In genomic region chr14:22481546-22481945, GRCh38 we compare ENCODE assay signal across 12 cellular contexts.
DNase-seq lines count a peak whose midpoint lies in the region; ATAC-seq and TF ChIP-seq lines count a peak whose summit lies in the region.
"Had no signal": no experiment of that assay in that cellular context is flagged by ENCODE, and none has a peak within 500 bp of the region (broad histone marks: within the 10 kb centered on the region; RNA-seq: fewer than 3 reads in every experiment).

No MANE protein-coding gene starts in this region.

- peaks cover 64% of the 10 kb centered on the region for H3K4me1 ChIP-seq in BLaER1
- H3K4me1 ChIP-seq in DOHH2 (ENCODE audit: control insufficient read depth, low read length) = peaks cover 100% of the 10 kb centered on the region

- H3K27ac ChIP-seq in BLaER1 = peak overlapping the region; percentile 92
- H3K27ac ChIP-seq in DOHH2 (ENCODE audit: low read depth, low read length) = peak overlapping the region; percentile 92
- H3K27ac ChIP-seq in dorsolateral prefrontal cortex = no peak overlapping the region
- H3K27ac ChIP-seq: cardiac muscle cell, SJSA1 had no signal

- peaks cover 64% of the 10 kb centered on the region for H3F3A ChIP-seq in DOHH2 (ENCODE audit: control insufficient read depth, insufficient read depth)

- peak overlapping the region; percentile 71 for H3K4me3 ChIP-seq in BLaER1
- peak overlapping the region; percentile 69 for H3K4me3 ChIP-seq in DOHH2 (ENCODE audit: low read length)
- H3K4me3 ChIP-seq in dorsolateral prefrontal cortex = no peak overlapping the region
- H3K4me3 ChIP-seq: cardiac muscle cell, SJSA1 had no signal

- H3K27ac Mint-ChIP-seq in activated CD8-positive, alpha-beta T cell treated with anti-CD3 and anti-CD28 coated beads for 36 hours = peak overlapping the region; percentile 86
- peak overlapping the region; percentile 80 to 89 for H3K27ac Mint-ChIP-seq in natural killer cell

- peaks cover 37% of the 10 kb centered on the region for H3K79me2 ChIP-seq in DOHH2 (ENCODE audit: control insufficient read depth, low read length)

- H3K4me2 ChIP-seq in BLaER1 = peak overlapping the region; percentile 79
- peak overlapping the region; percentile 69 for H3K4me2 ChIP-seq in DOHH2 (ENCODE audit: low read length)

- no peaks in the 10 kb centered on the region for H3K9me3 Mint-ChIP-seq in activated CD8-positive, alpha-beta T cell treated with anti-CD3 and anti-CD28 coated beads for 36 hours
- H3K9me3 Mint-ChIP-seq in natural killer cell = no peaks in the 10 kb centered on the region

- intact Hi-C loops in activated CD8-positive, alpha-beta T cell treated with anti-CD3 and anti-CD28 coated beads for 36 hours (cut with micrococcal nuclease) = no loop called here
- intact Hi-C loops in natural killer cell (cut with micrococcal nuclease) = loop anchor here (5.0 kb wide), 1 partner anchor 34 kb away; no protein-coding TSS in a partner anchor
- intact Hi-C loops in dorsolateral prefrontal cortex (cut with DNase I) = no loop called here

- H3K9me3 ChIP-seq in BLaER1 = no peaks in the 10 kb centered on the region
- H3K9me3 ChIP-seq in DOHH2 (ENCODE audit: control insufficient read depth, insufficient read depth, low read length) = no peaks in the 10 kb centered on the region
- H3K9me3 ChIP-seq: SJSA1 had no signal

- TF ChIP-seq POLR2A in erythroblast (IDR thresholded peaks at IDR 0.05; ENCODE audit: low read length) = no peak

- H3K27me3 ChIP-seq in BLaER1 (no peaks in the 10 kb centered on the region), DOHH2 (ENCODE audit: control insufficient read depth, low read length) (no peaks in the 10 kb centered on the region), dorsolateral prefrontal cortex (peaks cover 0 to 50% (median 9%) of the 10 kb centered on the region in 45 donors)
- H3K27me3 ChIP-seq: SJSA1 had no signal

- H3K9me2 ChIP-seq in DOHH2 (replicated peaks; ENCODE audit: control insufficient read depth, low read length) = no peaks in the 10 kb centered on the region

- no peak for ATAC-seq in activated CD8-positive, alpha-beta T cell treated with anti-CD3 and anti-CD28 coated beads for 36 hours
- ATAC-seq in natural killer cell = no peak
- ATAC-seq: HCT116 had no signal

- peaks cover 28% of the 10 kb centered on the region for H4K20me1 ChIP-seq in BLaER1
- no peaks in the 10 kb centered on the region for H4K20me1 ChIP-seq in DOHH2 (ENCODE audit: control insufficient read depth, insufficient read depth, low read depth, low read length)

- H3K4me3 Mint-ChIP-seq in activated CD8-positive, alpha-beta T cell treated with anti-CD3 and anti-CD28 coated beads for 36 hours = peak overlapping the region; percentile 70
- H3K4me3 Mint-ChIP-seq in natural killer cell = peak overlapping the region; percentile 87

- POLR2A ChIA-PET in activated CD8-positive, alpha-beta T cell treated with anti-CD3 and anti-CD28 coated beads for 36 hours (lab: Charles Lee) = interaction anchor here (0.6 to 3.5 kb wide), 4 partner anchors 20 to 254 kb away, joined by 3 to 22 read pairs (median 8); no protein-coding TSS in a partner anchor

- H3K36me3 Mint-ChIP-seq in activated CD8-positive, alpha-beta T cell treated with anti-CD3 and anti-CD28 coated beads for 36 hours (ENCODE audit: low read depth) = peaks cover 24% of the 10 kb centered on the region
- peaks cover 15% of the 10 kb centered on the region for H3K36me3 Mint-ChIP-seq in natural killer cell

- peaks cover 19% of the 10 kb centered on the region for H3K36me3 ChIP-seq in BLaER1
- no peaks in the 10 kb centered on the region; the same call in 1 of the 2 replicates for H3K36me3 ChIP-seq in DOHH2 (ENCODE audit: control insufficient read depth, low read length)
- H3K36me3 ChIP-seq: cardiac muscle cell, SJSA1 had no signal

- CTCF ChIA-PET in activated CD8-positive, alpha-beta T cell treated with anti-CD3 and anti-CD28 coated beads for 36 hours (lab: Charles Lee) = no interaction called here

- no peak for TF ChIP-seq CTCF in DOHH2 (IDR thresholded peaks at IDR 0.05; ENCODE audit: low read depth, low read length, poor library complexity, severe bottlenecking)
- TF ChIP-seq CTCF in activated CD8-positive, alpha-beta T cell treated with anti-CD3 and anti-CD28 coated beads for 36 hours (IDR thresholded peaks at IDR 0.05) = no peak
- TF ChIP-seq CTCF in natural killer cell (IDR thresholded peaks at IDR 0.05) = no peak
- no peak for TF ChIP-seq CTCF in dorsolateral prefrontal cortex (IDR thresholded peaks at IDR 0.05 in 54 of 56, conservative IDR thresholded peaks at IDR 0.05 in 2 of 56; ENCODE audit: low read depth in 1 of 56, partially characterized antibody in 56 of 56)

- DNase-seq in activated CD8-positive, alpha-beta T cell treated with anti-CD3 and anti-CD28 coated beads for 36 hours = no peak
- DNase-seq in natural killer cell (no peak), dorsolateral prefrontal cortex (no peak), KG1 (lab: John Stamatoyannopoulos, UW) (no peak), erythroblast (lab: John Stamatoyannopoulos, UW) (no peak), COR-L47 (lab: John Stamatoyannopoulos, UW) (no peak)
- DNase-seq: stimulated activated CD4-positive, alpha-beta T cell treated with anti-CD3 and anti-CD28 coated beads, Interleukin-2, amount 100 ng/mL, for 48 hours had no signal

- no peaks in the 10 kb centered on the region for H3K4me1 Mint-ChIP-seq in activated CD8-positive, alpha-beta T cell treated with anti-CD3 and anti-CD28 coated beads for 36 hours (ENCODE audit: low read depth)
- peaks cover 97% of the 10 kb centered on the region in 2 donors for H3K4me1 Mint-ChIP-seq in natural killer cell

- H3K27me3 Mint-ChIP-seq in activated CD8-positive, alpha-beta T cell treated with anti-CD3 and anti-CD28 coated beads for 36 hours = no peaks in the 10 kb centered on the region
- H3K27me3 Mint-ChIP-seq in natural killer cell (ENCODE audit: low read depth in 2 of 2) = no peaks in the 10 kb centered on the region

- peak overlapping the region; percentile 92 for H3K9ac ChIP-seq in BLaER1

Comparison
In these comparisons a context has a peak if more than half of its experiments do, and no peak if none do; other contexts are left out.
1. H3K27ac ChIP-seq: peak in BLaER1 (single experiment) and DOHH2 (single experiment); none in dorsolateral prefrontal cortex (0 of 59).
2. H3K4me3 ChIP-seq: peak in BLaER1 (single experiment) and DOHH2 (single experiment); none in dorsolateral prefrontal cortex (0 of 59).